In the genomic region with DNA sequence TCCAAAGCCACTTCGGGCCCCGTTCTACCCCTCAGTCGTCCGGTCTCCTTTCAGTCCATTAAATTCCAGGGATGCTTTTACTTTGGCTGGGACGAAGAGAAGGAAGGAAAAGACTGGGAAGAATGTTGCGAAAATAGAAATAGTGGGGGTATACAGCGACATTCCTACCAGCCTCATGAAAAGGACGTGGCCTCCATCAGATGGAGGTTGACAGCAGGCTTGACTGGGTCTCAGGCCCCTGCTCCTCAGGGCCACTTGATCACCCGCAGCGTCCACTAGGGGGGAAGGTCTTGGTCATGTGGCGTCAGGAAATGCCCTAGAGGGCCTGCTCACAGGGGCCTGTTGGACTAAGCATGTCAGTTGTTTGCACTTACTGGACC, we compare ENCODE assay signal across 8 cellular contexts. TPM values are rescaled to one million over a fixed set of nuclear protein-coding genes. Genes with fewer than 3 reads are reported as not detected.
DNase-seq lines count a peak whose midpoint lies in the region; ATAC-seq and TF ChIP-seq lines count a peak whose summit lies in the region.

No MANE protein-coding gene starts in this region.

- H3K27ac ChIP-seq in C4-2B: peak overlapping the region; percentile 92
- H3K27ac ChIP-seq in neural cell (ENCODE audit: low read length): peak overlapping the region; percentile 99

- peak; percentile 18 for TF ChIP-seq RAD21 in neural cell (conservative IDR thresholded peaks at IDR 0.05)

- DNase-seq in NCI-H510A (lab: John Stamatoyannopoulos, UW) (peak; percentile 50), glomerular endothelial cell (ENCODE audit: extremely low read depth, low read depth, low spot score) (peak; percentile 65), NCI-H2107 treated with DMSO at 0.1 percent for 48 hours (lab: John Stamatoyannopoulos, UW; ENCODE audit: unreplicated experiment) (no peak)

- peak overlapping the region; percentile 93 for H2AFZ ChIP-seq in neural cell (ENCODE audit: low read depth, low read length)

- H3K27me3 ChIP-seq in neural cell (ENCODE audit: insufficient read depth, low read depth, low read length): no peaks in the 10 kb centered on the region

- no peaks in the 10 kb centered on the region for H3K9me2 ChIP-seq in neural cell (ENCODE audit: insufficient read depth, low read length)

- no peaks in the 10 kb centered on the region for H3K36me3 ChIP-seq in neural cell (ENCODE audit: insufficient read depth, low read length)

- peak; percentile 27 for ATAC-seq in GM18858 (IDR thresholded peaks at IDR 0.05; ENCODE audit: unreplicated experiment)
- ATAC-seq in HG03097 (IDR thresholded peaks at IDR 0.05; ENCODE audit: low FRiP score, unreplicated experiment): peak; percentile 45
- peak; percentile 25 for ATAC-seq in activated T-helper 17 cell treated with anti-CD3 and anti-CD28 coated beads, Interleukin-2, amount 50 U/mL, for 72 hours (replicated peaks)

- peak overlapping the region; percentile 79 for H3K4me3 ChIP-seq in neural cell (ENCODE audit: low read length)

- no peaks in the 10 kb centered on the region for H3K9me3 Mint-ChIP-seq in activated T-helper 17 cell treated with anti-CD3 and anti-CD28 coated beads, Interleukin-2, amount 50 U/mL, for 72 hours

- no peaks in the 10 kb centered on the region for H3K9me3 ChIP-seq in neural cell (ENCODE audit: low read length)

- H3K27me3 Mint-ChIP-seq in activated T-helper 17 cell treated with anti-CD3 and anti-CD28 coated beads, Interleukin-2, amount 50 U/mL, for 72 hours: peaks cover 12% of the 10 kb centered on the region

- peak overlapping the region; percentile 96 for H3K9ac ChIP-seq in neural cell (ENCODE audit: low read length)

- H3K27ac Mint-ChIP-seq in activated T-helper 17 cell treated with anti-CD3 and anti-CD28 coated beads, Interleukin-2, amount 50 U/mL, for 72 hours: no peak overlapping the region

- no peaks in the 10 kb centered on the region for H3K4me1 Mint-ChIP-seq in activated T-helper 17 cell treated with anti-CD3 and anti-CD28 coated beads, Interleukin-2, amount 50 U/mL, for 72 hours

- no peak overlapping the region for H3K4me3 Mint-ChIP-seq in activated T-helper 17 cell treated with anti-CD3 and anti-CD28 coated beads, Interleukin-2, amount 50 U/mL, for 72 hours

- H3K36me3 Mint-ChIP-seq in activated T-helper 17 cell treated with anti-CD3 and anti-CD28 coated beads, Interleukin-2, amount 50 U/mL, for 72 hours (ENCODE audit: low read depth): no peaks in the 10 kb centered on the region

- H3K79me2 ChIP-seq in neural cell (replicated peaks; ENCODE audit: insufficient read depth, low read length): peaks cover 39% of the 10 kb centered on the region

- H4K20me1 ChIP-seq in neural cell (ENCODE audit: insufficient read depth): peaks cover 8% of the 10 kb centered on the region

- peak overlapping the region; percentile 66 for H3K4me2 ChIP-seq in neural cell (ENCODE audit: low read length)

- H3F3A ChIP-seq in neural cell (ENCODE audit: insufficient read depth, low read length, poor library complexity, severe bottlenecking): no peaks in the 10 kb centered on the region

- TF ChIP-seq CTCF in C4-2B (conservative IDR thresholded peaks at IDR 0.05): peak; percentile 20
- peak; percentile 53 for TF ChIP-seq CTCF in neural cell (IDR thresholded peaks at IDR 0.05; ENCODE audit: poor library complexity, severe bottlenecking)

- peak; percentile 28 for TF ChIP-seq EP300 in neural cell (conservative IDR thresholded peaks at IDR 0.05; ENCODE audit: poor library complexity, severe bottlenecking)

TF ChIP-seq in neural cell, 6 proteins besides CTCF, POLR2A, EP300 and RAD21:
- TF ChIP-seq EZH2 (IDR thresholded peaks at IDR 0.05; ENCODE audit: borderline replicate concordance, insufficient read depth, low read length, poor library complexity, severe bottlenecking): no peak
- TF ChIP-seq TAF1 (IDR thresholded peaks at IDR 0.05; ENCODE audit: low read depth): peak; percentile 64
- TF ChIP-seq, protein P1, sequence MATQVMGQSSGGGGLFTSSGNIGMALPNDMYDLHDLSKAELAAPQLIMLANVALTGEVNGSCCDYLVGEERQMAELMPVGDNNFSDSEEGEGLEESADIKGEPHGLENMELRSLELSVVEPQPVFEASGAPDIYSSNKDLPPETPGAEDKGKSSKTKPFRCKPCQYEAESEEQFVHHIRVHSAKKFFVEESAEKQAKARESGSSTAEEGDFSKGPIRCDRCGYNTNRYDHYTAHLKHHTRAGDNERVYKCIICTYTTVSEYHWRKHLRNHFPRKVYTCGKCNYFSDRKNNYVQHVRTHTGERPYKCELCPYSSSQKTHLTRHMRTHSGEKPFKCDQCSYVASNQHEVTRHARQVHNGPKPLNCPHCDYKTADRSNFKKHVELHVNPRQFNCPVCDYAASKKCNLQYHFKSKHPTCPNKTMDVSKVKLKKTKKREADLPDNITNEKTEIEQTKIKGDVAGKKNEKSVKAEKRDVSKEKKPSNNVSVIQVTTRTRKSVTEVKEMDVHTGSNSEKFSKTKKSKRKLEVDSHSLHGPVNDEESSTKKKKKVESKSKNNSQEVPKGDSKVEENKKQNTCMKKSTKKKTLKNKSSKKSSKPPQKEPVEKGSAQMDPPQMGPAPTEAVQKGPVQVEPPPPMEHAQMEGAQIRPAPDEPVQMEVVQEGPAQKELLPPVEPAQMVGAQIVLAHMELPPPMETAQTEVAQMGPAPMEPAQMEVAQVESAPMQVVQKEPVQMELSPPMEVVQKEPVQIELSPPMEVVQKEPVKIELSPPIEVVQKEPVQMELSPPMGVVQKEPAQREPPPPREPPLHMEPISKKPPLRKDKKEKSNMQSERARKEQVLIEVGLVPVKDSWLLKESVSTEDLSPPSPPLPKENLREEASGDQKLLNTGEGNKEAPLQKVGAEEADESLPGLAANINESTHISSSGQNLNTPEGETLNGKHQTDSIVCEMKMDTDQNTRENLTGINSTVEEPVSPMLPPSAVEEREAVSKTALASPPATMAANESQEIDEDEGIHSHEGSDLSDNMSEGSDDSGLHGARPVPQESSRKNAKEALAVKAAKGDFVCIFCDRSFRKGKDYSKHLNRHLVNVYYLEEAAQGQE (IDR thresholded peaks at IDR 0.05; ENCODE audit: borderline replicate concordance): peak; percentile 95
- peak; percentile 24 for TF ChIP-seq SMC3 (conservative IDR thresholded peaks at IDR 0.05; ENCODE audit: poor library complexity)
- no peak for TF ChIP-seq MXI1 (conservative IDR thresholded peaks at IDR 0.05; ENCODE audit: poor library complexity, severe bottlenecking)
- no peak for TF ChIP-seq POLR2AphosphoS5 (IDR thresholded peaks at IDR 0.05)
TF ChIP-seq in neural cell: peak in this region for 3.

RNA-seq across cellular contexts. Expression of a gene that starts 0.7 kb away (rescaled TPM):
- total RNA-seq in activated T-helper 17 cell treated with anti-CD3 and anti-CD28 coated beads, Interleukin-2, amount 50 U/mL, for 72 hours: under 1 TPM; 0.53 to 0.80 TPM
- 43.2 and 52.3 TPM in 2 replicates for total RNA-seq in glomerular endothelial cell
- polyA plus RNA-seq in neural cell: 17.0 and 18.6 TPM in 2 replicates
- polyA minus RNA-seq in neural cell: 82.5 and 100 TPM in 2 replicates

Comparison
In these comparisons a context has a peak if more than half of its experiments do, and no peak if none do; other contexts are left out.
1. RNA of a gene that starts 0.7 kb away (total RNA-seq): 43.2 to 52.3 TPM in glomerular endothelial cell; 0.53 to 0.80 TPM in activated T-helper 17 cell treated with anti-CD3 and anti-CD28 coated beads, Interleukin-2, amount 50 U/mL, for 72 hours; every median in the first group is over 10 times any median in the second.
2. Peak in every context shown above with its lines, with median percentiles within 50 percentile points of each other: ATAC-seq.